10 cellular contexts compared by ENCODE assay signal in genomic region chr11:43580735-43581369, GRCh38.
DNase-seq lines count a peak whose midpoint lies in the region; ATAC-seq and TF ChIP-seq lines count a peak whose summit lies in the region.
"Had no signal": no experiment of that assay in that cellular context is flagged by ENCODE, and none has a peak within 500 bp of the region (broad histone marks: within the 10 kb centered on the region; RNA-seq: fewer than 3 reads in every experiment).

No MANE protein-coding gene starts in this region.

- no peak for TF ChIP-seq CTCF in WERI-Rb-1 (IDR thresholded peaks at IDR 0.05; ENCODE audit: low read depth, low read length)

- H3K36me3 Mint-ChIP-seq in activated CD4-positive, alpha-beta T cell treated with anti-CD3 and anti-CD28 coated beads, Interleukin-2, amount 10 ng/mL, durations not matched to agents 24 days and 14 days (ENCODE audit: low read depth) = no peaks in the 10 kb centered on the region

- H3K27ac ChIP-seq in WERI-Rb-1 = no peak overlapping the region

- peak; percentile 54 for DNase-seq in activated CD4-positive, alpha-beta T cell treated with anti-CD3 and anti-CD28 coated beads, Interleukin-2, amount 10 ng/mL, durations not matched to agents 24 days and 14 days
- no peak for DNase-seq in activated CD4-positive, alpha-beta T cell treated with anti-CD3 and anti-CD28 coated beads for 1 hour
- DNase-seq in WERI-Rb-1 (no peak), head of caudate nucleus (peak in 39 of 42 donors; percentile 35 to 85 (median 60))
- DNase-seq in stimulated activated naive CD8-positive, alpha-beta T cell treated with anti-CD3 and anti-CD28 coated beads, Interleukin-15, amount 100 ng/mL, for 72 hours = no peak
- no peak for DNase-seq in stimulated activated naive CD4-positive, alpha-beta T cell (lab: John Stamatoyannopoulos, UW)
- DNase-seq: DND-41, KG1 had no signal

- H3K27me3 Mint-ChIP-seq in activated CD4-positive, alpha-beta T cell treated with anti-CD3 and anti-CD28 coated beads, Interleukin-2, amount 10 ng/mL, durations not matched to agents 24 days and 14 days = peaks cover 85% of the 10 kb centered on the region
- peaks cover 100% of the 10 kb centered on the region for H3K27me3 Mint-ChIP-seq in stimulated activated naive CD8-positive, alpha-beta T cell treated with anti-CD3 and anti-CD28 coated beads, Interleukin-15, amount 100 ng/mL, for 72 hours

- H3K9me3 Mint-ChIP-seq in activated CD4-positive, alpha-beta T cell treated with anti-CD3 and anti-CD28 coated beads, Interleukin-2, amount 10 ng/mL, durations not matched to agents 24 days and 14 days = peaks cover 9% of the 10 kb centered on the region
- H3K9me3 Mint-ChIP-seq in stimulated activated naive CD8-positive, alpha-beta T cell treated with anti-CD3 and anti-CD28 coated beads, Interleukin-15, amount 100 ng/mL, for 72 hours = no peaks in the 10 kb centered on the region

- H3K27me3 ChIP-seq in WERI-Rb-1 (ENCODE audit: insufficient read depth, low read depth, severe bottlenecking) = peaks cover 82% of the 10 kb centered on the region

- intact Hi-C loops in activated CD4-positive, alpha-beta T cell treated with anti-CD3 and anti-CD28 coated beads, Interleukin-2, amount 10 ng/mL, durations not matched to agents 24 days and 14 days (cut with micrococcal nuclease) = no loop called here
- intact Hi-C loops in head of caudate nucleus (cut with DNase I) = no loop called here

- H3K4me3 ChIP-seq in WERI-Rb-1 (ENCODE audit: low read depth, low read length) = peak overlapping the region; percentile 26

- H3K27ac Mint-ChIP-seq in activated CD4-positive, alpha-beta T cell treated with anti-CD3 and anti-CD28 coated beads, Interleukin-2, amount 10 ng/mL, durations not matched to agents 24 days and 14 days = peak overlapping the region; percentile 69
- H3K27ac Mint-ChIP-seq in stimulated activated naive CD8-positive, alpha-beta T cell treated with anti-CD3 and anti-CD28 coated beads, Interleukin-15, amount 100 ng/mL, for 72 hours = peak overlapping the region in 1 of 2 donors; percentile 53

- H3K4me3 Mint-ChIP-seq in activated CD4-positive, alpha-beta T cell treated with anti-CD3 and anti-CD28 coated beads, Interleukin-2, amount 10 ng/mL, durations not matched to agents 24 days and 14 days = peak overlapping the region; percentile 59
- H3K4me3 Mint-ChIP-seq in stimulated activated naive CD8-positive, alpha-beta T cell treated with anti-CD3 and anti-CD28 coated beads, Interleukin-15, amount 100 ng/mL, for 72 hours = peak overlapping the region; percentile 86 to 88

- peak; percentile 18 for ATAC-seq in stimulated activated naive CD8-positive, alpha-beta T cell treated with anti-CD3 and anti-CD28 coated beads, Interleukin-15, amount 100 ng/mL, for 72 hours
- ATAC-seq in HG02981 (IDR thresholded peaks at IDR 0.05; ENCODE audit: unreplicated experiment) (no peak), HG03108 (IDR thresholded peaks at IDR 0.05; ENCODE audit: unreplicated experiment) (no peak)

- no peaks in the 10 kb centered on the region for H3K36me3 ChIP-seq in WERI-Rb-1

- no peaks in the 10 kb centered on the region for H3K9me3 ChIP-seq in WERI-Rb-1 (ENCODE audit: severe bottlenecking)

- peaks cover 18% of the 10 kb centered on the region for H3K4me1 Mint-ChIP-seq in activated CD4-positive, alpha-beta T cell treated with anti-CD3 and anti-CD28 coated beads, Interleukin-2, amount 10 ng/mL, durations not matched to agents 24 days and 14 days
- peaks cover 59% of the 10 kb centered on the region for H3K4me1 Mint-ChIP-seq in stimulated activated naive CD8-positive, alpha-beta T cell treated with anti-CD3 and anti-CD28 coated beads, Interleukin-15, amount 100 ng/mL, for 72 hours

Comparison
In these comparisons a context has a peak if more than half of its experiments do, and no peak if none do; other contexts are left out.
1. DNase-seq: peak in activated CD4-positive, alpha-beta T cell treated with anti-CD3 and anti-CD28 coated beads, Interleukin-2, amount 10 ng/mL, durations not matched to agents 24 days and 14 days (single experiment) and head of caudate nucleus (39 of 42); none in activated CD4-positive, alpha-beta T cell treated with anti-CD3 and anti-CD28 coated beads for 1 hour (single experiment), WERI-Rb-1 (single experiment), stimulated activated naive CD8-positive, alpha-beta T cell treated with anti-CD3 and anti-CD28 coated beads, Interleukin-15, amount 100 ng/mL, for 72 hours (0 of 2) and stimulated activated naive CD4-positive, alpha-beta T cell (0 of 6).